In the genomic region with DNA sequence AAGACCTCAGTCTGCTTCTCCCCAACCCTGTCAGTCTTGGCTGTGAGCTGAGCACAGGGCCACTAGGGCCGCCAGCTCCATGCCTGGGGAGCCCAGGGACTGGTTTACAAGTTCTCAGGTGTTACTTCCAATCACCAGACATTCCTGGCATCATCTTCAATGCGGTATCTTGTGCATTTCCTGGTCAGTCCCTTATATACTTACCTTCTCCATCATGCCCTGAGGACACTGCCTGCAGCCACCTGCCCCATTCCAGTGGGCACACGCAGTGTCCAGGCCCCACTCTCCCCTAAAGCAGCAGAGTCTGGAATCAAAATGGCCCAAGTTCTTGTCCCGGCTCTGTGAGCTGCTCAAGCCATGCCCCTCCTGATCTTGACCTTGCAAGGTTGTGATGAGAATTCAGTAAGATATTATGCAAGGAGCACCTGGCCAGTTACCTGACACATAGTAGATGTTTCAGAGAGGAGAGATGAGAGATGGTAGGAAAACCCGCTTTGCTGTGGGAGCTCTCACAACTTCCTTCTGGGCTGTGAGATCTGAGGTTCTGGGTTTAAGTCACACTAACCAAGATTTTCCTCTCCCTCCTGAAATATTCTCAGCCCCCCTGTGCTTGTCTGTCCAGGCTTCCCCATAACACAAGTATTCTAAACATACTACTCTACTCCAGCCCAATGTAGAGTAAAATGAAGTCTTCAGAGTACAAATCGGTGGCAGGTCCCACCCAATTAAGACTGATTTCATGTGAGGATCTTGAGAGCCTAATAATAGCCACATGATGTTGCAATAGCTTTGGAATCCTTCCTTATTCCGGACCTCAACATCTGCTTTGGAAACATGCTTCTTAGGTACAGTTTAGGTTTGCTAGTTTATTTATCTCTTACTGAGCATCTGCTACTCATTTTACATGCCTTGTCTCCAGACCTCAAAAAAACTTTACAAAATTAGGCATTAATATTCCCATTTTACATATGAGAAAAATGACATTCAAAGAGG, we compare ENCODE assay signal across 17 cellular contexts.
"Had no signal": no experiment of that assay in that cellular context is flagged by ENCODE, and none has a peak within 500 bp of the region (broad histone marks: within the 10 kb centered on the region; RNA-seq: fewer than 3 reads in every experiment).

No MANE protein-coding gene starts in this region.

- H3K4me1 ChIP-seq: foreskin keratinocyte, spleen, tibial artery had no signal

- H3K36me3 ChIP-seq: spleen, tibial artery had no signal

- DNase-seq: activated CD4-positive, alpha-beta T cell treated with anti-CD3 and anti-CD28 coated beads for 4 hours; activated CD4-positive, alpha-beta T cell treated with anti-CD3 and anti-CD28 coated beads, Interleukin-2, amount 50 U/mL, for 48 hours; activated CD4-positive, CD25-positive, alpha-beta regulatory T cell; activated gamma-delta T cell; activated naive CD4-positive, alpha-beta T cell treated with anti-CD3 and anti-CD28 coated beads, Interleukin-2, amount 50 U/mL, for 16 hours; activated naive CD8-positive, alpha-beta T cell treated with anti-CD3 and anti-CD28 coated beads, Interleukin-2, amount 50 U/mL, for 24 hours; activated T-cell treated with anti-CD3 and anti-CD28 coated beads, Interleukin-2, amount 50 U/mL, for 72 hours; cortex of kidney; foreskin keratinocyte; glutamatergic neuron; hippocampal formation; mucosa of descending colon; occipital lobe; spleen; stimulated activated CD4-positive, alpha-beta T cell treated with anti-CD3 and anti-CD28 coated beads, Interleukin-4, amount 100 ng/mL, for 1 hour had no signal

- H3K9me3 ChIP-seq: mucosa of descending colon, tibial artery had no signal

- H3K4me3 ChIP-seq: mucosa of descending colon, spleen, tibial artery had no signal

- H3K27ac ChIP-seq: epithelial cell of prostate, foreskin keratinocyte, spleen, tibial artery had no signal

- H3K27me3 ChIP-seq: foreskin keratinocyte, spleen had no signal

- ATAC-seq: activated naive CD8-positive, alpha-beta T cell treated with anti-CD3 and anti-CD28 coated beads, Interleukin-2, amount 50 U/mL, for 24 hours; activated T-cell treated with anti-CD3 and anti-CD28 coated beads, Interleukin-2, amount 50 U/mL, for 72 hours; foreskin keratinocyte; mucosa of descending colon had no signal
